Comparison of ENCODE assay signal across 23 cellular contexts in the genomic region with DNA sequence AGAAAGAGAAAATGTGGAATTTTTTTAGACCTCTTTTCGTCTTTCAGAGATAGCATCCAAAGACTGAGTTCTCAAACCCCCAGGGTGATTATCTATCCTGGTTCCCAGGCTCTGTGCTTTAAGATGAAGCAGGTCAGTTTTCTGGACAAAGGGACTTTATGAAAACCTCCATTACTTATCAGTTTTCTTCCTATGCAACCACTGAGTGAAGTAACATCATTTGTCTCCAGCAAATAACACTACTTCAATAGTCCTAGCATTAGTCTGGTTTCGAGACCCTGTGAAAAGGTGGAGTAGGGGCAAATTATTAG. TPM values are rescaled to one million over a fixed set of nuclear protein-coding genes. Genes with fewer than 3 reads are reported as not detected.
"Had no signal": no experiment of that assay in that cellular context is flagged by ENCODE, and none has a peak within 500 bp of the region (broad histone marks: within the 10 kb centered on the region; RNA-seq: fewer than 3 reads in every experiment).

No MANE protein-coding gene starts in this region.

- ATAC-seq: foreskin keratinocyte, lower lobe of right lung had no signal

- H3K4me1 ChIP-seq: lower lobe of right lung, testis had no signal

- H3K4me3 Mint-ChIP-seq: activated naive CD8-positive, alpha-beta T cell treated with anti-CD3 and anti-CD28 coated beads, Interleukin-2, amount 10 ng/mL, durations not matched to agents 7 days and 5 days; activated T-helper 1 cell treated with anti-CD3 and anti-CD28 coated beads, Interleukin-12 subunit alpha, Interleukin-12 subunit beta, Interleukin-2, Interleukin-4 antibody, amounts not matched to agents 30 ng/mL and 10 ng/mL and 1 ng/mL, durations not matched to agents 14 hours and 24 hours and 36 hours; brain; nephron progenitor cell had no signal

- DNase-seq: activated CD4-positive, alpha-beta T cell treated with anti-CD3 and anti-CD28 coated beads for 1 hour; activated gamma-delta T cell treated with Interleukin-2 at 50 U/mL for 16 hours; activated naive CD8-positive, alpha-beta T cell treated with anti-CD3 and anti-CD28 coated beads, Interleukin-2, amount 10 ng/mL, durations not matched to agents 7 days and 5 days; activated T-cell treated with anti-CD3 and anti-CD28 coated beads for 4 hours; caudate nucleus; foreskin keratinocyte; glutamatergic neuron; hypothalamus; nephron progenitor cell; nucleus accumbens; posterior cingulate gyrus; retina; stomach; testis; upper lobe of left lung had no signal

- H3K9me3 Mint-ChIP-seq: activated T-helper 1 cell treated with anti-CD3 and anti-CD28 coated beads, Interleukin-12 subunit alpha, Interleukin-12 subunit beta, Interleukin-2, Interleukin-4 antibody, amounts not matched to agents 30 ng/mL and 10 ng/mL and 1 ng/mL, durations not matched to agents 14 hours and 24 hours and 36 hours; nephron progenitor cell had no signal

- H3K36me3 Mint-ChIP-seq: brain had no signal

- H3K27ac Mint-ChIP-seq: brain, nephron progenitor cell had no signal

- H3K4me3 ChIP-seq: lower lobe of right lung, stomach, testis, upper lobe of left lung had no signal

- H3K27me3 ChIP-seq: foreskin keratinocyte, stomach, testis, upper lobe of left lung had no signal

- H3K4me1 Mint-ChIP-seq: brain, nephron progenitor cell had no signal

- H3K9me3 ChIP-seq: lower lobe of right lung, stomach, testis, upper lobe of left lung had no signal

- H3K27ac ChIP-seq: foreskin keratinocyte, lower lobe of right lung, stomach, testis, VCaP had no signal

- FAIRE-seq: colon, keratinocyte had no signal

- H3K36me3 ChIP-seq: lower lobe of right lung, stomach, upper lobe of left lung had no signal

RNA-seq across cellular contexts. Expression of a gene that starts 18.3 kb away (rescaled TPM):
- total RNA-seq: epithelial cell of proximal tubule, foreskin keratinocyte had no signal

RNA-seq across cellular contexts. Expression of a gene that starts 29.3 kb away (rescaled TPM):
- total RNA-seq: epithelial cell of proximal tubule, fibroblast of lung, foreskin keratinocyte had no signal
- polyA plus RNA-seq: foreskin keratinocyte, keratinocyte had no signal

RNA-seq across cellular contexts. Expression of a gene that starts 58.5 kb away (rescaled TPM):
- total RNA-seq: fibroblast of lung had no signal
- polyA plus RNA-seq: fibroblast of lung had no signal
